In genomic region chr16:59950431-59950830, GRCh38 we compare ENCODE assay signal across 20 cellular contexts.
A peak's percentile ranks its signal among the peaks of the same experiment; 100 is the strongest.
DNase-seq lines count a peak whose midpoint lies in the region; TF ChIP-seq lines count a peak whose summit lies in the region.
"Had no signal": no experiment of that assay in that cellular context is flagged by ENCODE, and none has a peak within 500 bp of the region (broad histone marks: within the 10 kb centered on the region; RNA-seq: fewer than 3 reads in every experiment).

No MANE protein-coding gene starts in this region.

- intact Hi-C loops in activated T-helper 2 cell treated with anti-CD3 and anti-CD28 coated beads, Interferon-gamma antibody, Interleukin-2, Interleukin-4, amounts not matched to agents 10 μg/mL and 5 μg/mL and 100 μg/mL, durations not matched to agents 14 hours and 24 hours and 36 hours (cut with micrococcal nuclease) = no loop called here

- no peaks in the 10 kb centered on the region for H3K4me1 ChIP-seq in endodermal cell (ENCODE audit: control insufficient read depth, insufficient read depth, low read length)
- H3K4me1 ChIP-seq: Peyer's patch, SJCRH30 had no signal

- H3K9ac ChIP-seq in endodermal cell (ENCODE audit: extremely low read depth, low read length, poor library complexity, severe bottlenecking) = no peak overlapping the region
- H3K9ac ChIP-seq: BLaER1 treated with 17β-estradiol and CSF1 and Interleukin-3, amounts not matched to agents 10 nM and 100 nM had no signal

- no peaks in the 10 kb centered on the region for H3K36me3 ChIP-seq in endodermal cell (ENCODE audit: control insufficient read depth, insufficient read depth, low read length)
- H3K36me3 ChIP-seq: BLaER1 treated with 17β-estradiol and CSF1 and Interleukin-3, amounts not matched to agents 10 nM and 100 nM; Peyer's patch; SJCRH30 had no signal

- H3K4me3 Mint-ChIP-seq in endodermal cell = no peak overlapping the region
- H3K4me3 Mint-ChIP-seq in activated T-helper 2 cell treated with anti-CD3 and anti-CD28 coated beads, Interferon-gamma antibody, Interleukin-2, Interleukin-4, amounts not matched to agents 10 μg/mL and 5 μg/mL and 100 μg/mL, durations not matched to agents 14 hours and 24 hours and 36 hours (ENCODE audit: low read depth) = no peak overlapping the region
- H3K4me3 Mint-ChIP-seq: CD8-positive, alpha-beta T cell; GM23338 had no signal

- H3K27ac ChIP-seq in endodermal cell (ENCODE audit: low read depth, low read length) = no peak overlapping the region
- H3K27ac ChIP-seq: BLaER1 treated with 17β-estradiol and CSF1 and Interleukin-3, amounts not matched to agents 10 nM and 100 nM; Peyer's patch; SJCRH30 had no signal

- 90 to 100% methylated on average over 2 of the region's 2 CpGs for WGBS in endodermal cell (ENCODE audit: insufficient coverage in 1 of 2, insufficient read length in 1 of 2), 2 experiments

- no peaks in the 10 kb centered on the region for H3K36me3 Mint-ChIP-seq in endodermal cell (ENCODE audit: low read depth)
- H3K36me3 Mint-ChIP-seq in activated T-helper 2 cell treated with anti-CD3 and anti-CD28 coated beads, Interferon-gamma antibody, Interleukin-2, Interleukin-4, amounts not matched to agents 10 μg/mL and 5 μg/mL and 100 μg/mL, durations not matched to agents 14 hours and 24 hours and 36 hours (ENCODE audit: low read depth) = no peaks in the 10 kb centered on the region
- H3K36me3 Mint-ChIP-seq: CD8-positive, alpha-beta T cell had no signal

- H3K27me3 Mint-ChIP-seq in endodermal cell (ENCODE audit: insufficient read depth) = no peaks in the 10 kb centered on the region
- H3K27me3 Mint-ChIP-seq in activated T-helper 2 cell treated with anti-CD3 and anti-CD28 coated beads, Interferon-gamma antibody, Interleukin-2, Interleukin-4, amounts not matched to agents 10 μg/mL and 5 μg/mL and 100 μg/mL, durations not matched to agents 14 hours and 24 hours and 36 hours (ENCODE audit: low read depth) = no peaks in the 10 kb centered on the region

- no peak for TF ChIP-seq CTCF in epithelial cell of esophagus (IDR thresholded peaks at IDR 0.05; ENCODE audit: insufficient read depth, low read depth, low read length, missing control alignments)
- TF ChIP-seq CTCF in retinal pigment epithelial cell (conservative IDR thresholded peaks at IDR 0.05; ENCODE audit: low read depth, low read length) = no peak
- TF ChIP-seq CTCF in endodermal cell (conservative IDR thresholded peaks at IDR 0.05) = no peak

- no peaks in the 10 kb centered on the region for H3K9me3 ChIP-seq in endodermal cell (ENCODE audit: control insufficient read depth, low read length)
- H3K9me3 ChIP-seq: BLaER1 treated with 17β-estradiol and CSF1 and Interleukin-3, amounts not matched to agents 10 nM and 100 nM; Peyer's patch; SJCRH30 had no signal

- DNase-seq in ELR (ENCODE audit: low read depth) (peak; percentile 38), MV-4-11 (lab: John Stamatoyannopoulos, UW) (peak; percentile 36), epithelial cell of esophagus (ENCODE audit: low read depth) (peak; percentile 65), retinal pigment epithelial cell (ENCODE audit: low read depth) (peak; percentile 91), endodermal cell (no peak), NCI-H2227 (lab: John Stamatoyannopoulos, UW; ENCODE audit: unreplicated experiment) (no peak)
- DNase-seq in activated T-helper 2 cell treated with anti-CD3 and anti-CD28 coated beads, Interferon-gamma antibody, Interleukin-2, Interleukin-4, amounts not matched to agents 10 μg/mL and 5 μg/mL and 100 μg/mL, durations not matched to agents 14 hours and 24 hours and 36 hours (ENCODE audit: low spot score) = no peak
- DNase-seq: CD8-positive, alpha-beta T cell; Karpas-422; MM.1S; NCI-H1092; NCI-H1436 treated with DMSO at 0.1 percent for 48 hours; NCI-H1930; NCI-H2227 treated with DMSO at 0.1 percent for 48 hours; NCI-H510A treated with DMSO at 0.1 percent for 48 hours; NCI-H748 treated with DMSO at 0.1 percent for 48 hours; Peyer's patch; SJCRH30 had no signal

- no peaks in the 10 kb centered on the region for H3K27me3 ChIP-seq in endodermal cell (ENCODE audit: control insufficient read depth, insufficient read depth, low read length, poor library complexity, severe bottlenecking)
- H3K27me3 ChIP-seq: BLaER1 treated with 17β-estradiol and CSF1 and Interleukin-3, amounts not matched to agents 10 nM and 100 nM; Peyer's patch; SJCRH30 had no signal

- H3K27ac Mint-ChIP-seq in endodermal cell = no peak overlapping the region
- H3K27ac Mint-ChIP-seq in activated T-helper 2 cell treated with anti-CD3 and anti-CD28 coated beads, Interferon-gamma antibody, Interleukin-2, Interleukin-4, amounts not matched to agents 10 μg/mL and 5 μg/mL and 100 μg/mL, durations not matched to agents 14 hours and 24 hours and 36 hours = no peak overlapping the region
- H3K27ac Mint-ChIP-seq: CD8-positive, alpha-beta T cell; GM23338 had no signal

- H3K4me3 ChIP-seq in epithelial cell of esophagus (ENCODE audit: low read length) (no peak overlapping the region), retinal pigment epithelial cell (ENCODE audit: low read length) (no peak overlapping the region), endodermal cell (ENCODE audit: low read length) (no peak overlapping the region)
- H3K4me3 ChIP-seq: BLaER1 treated with 17β-estradiol and CSF1 and Interleukin-3, amounts not matched to agents 10 nM and 100 nM; GM23338; Peyer's patch; SJCRH30 had no signal

- H3K9me3 Mint-ChIP-seq in endodermal cell = no peaks in the 10 kb centered on the region
- peaks cover 35% of the 10 kb centered on the region for H3K9me3 Mint-ChIP-seq in activated T-helper 2 cell treated with anti-CD3 and anti-CD28 coated beads, Interferon-gamma antibody, Interleukin-2, Interleukin-4, amounts not matched to agents 10 μg/mL and 5 μg/mL and 100 μg/mL, durations not matched to agents 14 hours and 24 hours and 36 hours
- H3K9me3 Mint-ChIP-seq: GM23338 had no signal

- H3K4me1 Mint-ChIP-seq in endodermal cell = no peaks in the 10 kb centered on the region
- no peaks in the 10 kb centered on the region for H3K4me1 Mint-ChIP-seq in activated T-helper 2 cell treated with anti-CD3 and anti-CD28 coated beads, Interferon-gamma antibody, Interleukin-2, Interleukin-4, amounts not matched to agents 10 μg/mL and 5 μg/mL and 100 μg/mL, durations not matched to agents 14 hours and 24 hours and 36 hours (ENCODE audit: low read depth)
- H3K4me1 Mint-ChIP-seq: GM23338 had no signal

Comparison
In these comparisons a context has a peak if more than half of its experiments do, and no peak if none do; other contexts are left out.
1. DNase-seq: peak in ELR (single experiment), MV-4-11 (single experiment), epithelial cell of esophagus (single experiment) and retinal pigment epithelial cell (single experiment); none in endodermal cell (single experiment), NCI-H2227 (single experiment) and activated T-helper 2 cell treated with anti-CD3 and anti-CD28 coated beads, Interferon-gamma antibody, Interleukin-2, Interleukin-4, amounts not matched to agents 10 μg/mL and 5 μg/mL and 100 μg/mL, durations not matched to agents 14 hours and 24 hours and 36 hours (single experiment).